ENCODE assay signal across 14 cellular contexts in the genomic region with DNA sequence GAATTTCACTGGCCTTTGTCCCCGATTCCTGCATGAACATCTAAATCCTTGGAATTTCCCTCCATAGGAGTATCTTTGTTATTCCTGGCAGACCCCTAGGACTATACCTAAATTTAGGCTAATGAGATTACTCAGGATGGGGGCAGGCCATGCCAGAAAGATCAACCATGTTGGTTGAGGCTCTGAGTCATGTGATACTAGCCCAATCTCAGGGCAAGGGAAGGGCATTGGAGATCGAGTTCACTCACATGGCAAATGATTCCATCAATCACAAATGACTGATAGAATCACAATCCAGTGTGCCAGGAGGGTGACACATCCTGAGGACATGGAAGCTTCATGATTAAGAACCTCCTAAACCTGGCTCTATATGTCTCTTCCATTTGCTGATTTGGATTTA.
"Had no signal": no experiment of that assay in that cellular context is flagged by ENCODE, and none has a peak within 500 bp of the region (broad histone marks: within the 10 kb centered on the region; RNA-seq: fewer than 3 reads in every experiment).

No MANE protein-coding gene starts in this region.

- DNase-seq: cortex of kidney; effector memory CD8-positive, alpha-beta T cell; esophagus squamous epithelium; head of caudate nucleus; mesendoderm; naive B cell; retina; right lobe of liver; stimulated activated CD4-positive, alpha-beta T cell treated with anti-CD3 and anti-CD28 coated beads, Interleukin-4, amount 100 ng/mL, for 1 hour; stimulated activated CD8-positive, alpha-beta memory T cell treated with anti-CD3 and anti-CD28 coated beads, Interleukin-4, amount 100 ng/mL, for 48 hours; stimulated activated naive CD8-positive, alpha-beta T cell treated with anti-CD3 and anti-CD28 coated beads, Interleukin-15, Interleukin-2, amounts not matched to agents 100 U/mL and 50 U/mL, for 24 hours; tibial artery; upper lobe of left lung had no signal

- ATAC-seq: effector memory CD8-positive, alpha-beta T cell; right lobe of liver; stimulated activated effector memory CD8-positive, alpha-beta T cell treated with anti-CD3 and anti-CD28 coated beads, Interleukin-12 subunit alpha, Interleukin-12 subunit beta, amount 100 ng/mL, for 72 hours; stimulated activated naive CD8-positive, alpha-beta T cell treated with anti-CD3 and anti-CD28 coated beads, Interleukin-15, Interleukin-2, amounts not matched to agents 100 U/mL and 50 U/mL, for 24 hours had no signal
